ENCODE assay signal across 9 cellular contexts in the genomic region with DNA sequence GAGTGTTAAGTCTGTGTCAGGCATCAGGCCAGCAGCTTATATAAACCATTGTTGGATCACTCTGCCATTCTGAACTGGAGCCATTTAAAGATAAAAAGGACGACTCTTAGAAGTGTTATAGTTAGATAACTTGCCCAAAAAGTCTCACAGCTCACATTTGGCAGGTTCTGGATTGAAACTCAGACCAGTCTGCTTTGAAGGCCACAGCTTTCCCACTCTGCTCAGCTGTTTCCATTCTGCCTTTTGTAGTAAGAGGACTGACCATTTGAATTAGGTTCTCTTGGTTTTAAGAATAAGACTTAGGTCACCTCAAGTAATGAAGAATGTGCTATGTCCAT.
DNase-seq lines count a peak whose midpoint lies in the region; ATAC-seq and TF ChIP-seq lines count a peak whose summit lies in the region.
"Had no signal": no experiment of that assay in that cellular context is flagged by ENCODE, and none has a peak within 500 bp of the region (broad histone marks: within the 10 kb centered on the region; RNA-seq: fewer than 3 reads in every experiment).

No MANE protein-coding gene starts in this region.

- no peak for TF ChIP-seq CTCF in left ventricle myocardium inferior (IDR thresholded peaks at IDR 0.05; ENCODE audit: borderline replicate concordance)

- intact Hi-C loops in left ventricle myocardium inferior (cut with micrococcal nuclease) (no loop called here), Right ventricle myocardium superior (cut with DNase I) (no loop called here)

- peaks cover 21% of the 10 kb centered on the region for H3K4me1 ChIP-seq in left ventricle myocardium inferior

- no peaks in the 10 kb centered on the region for H3K36me3 ChIP-seq in left ventricle myocardium inferior

- H3K4me3 Mint-ChIP-seq in activated CD8-positive, alpha-beta T cell treated with anti-CD3 and anti-CD28 coated beads, Interleukin-2, amount 10 ng/mL, durations not matched to agents 7 days and 5 days, result peak overlapping the region; percentile 73
- H3K4me3 Mint-ChIP-seq in memory B cell, result peak overlapping the region; percentile 24
- H3K4me3 Mint-ChIP-seq: brain had no signal

- no peaks in the 10 kb centered on the region for H3K9me3 ChIP-seq in left ventricle myocardium inferior (replicated peaks)

- peaks cover 65% of the 10 kb centered on the region for H3K4me1 Mint-ChIP-seq in activated CD8-positive, alpha-beta T cell treated with anti-CD3 and anti-CD28 coated beads, Interleukin-2, amount 10 ng/mL, durations not matched to agents 7 days and 5 days (ENCODE audit: low read depth)
- H3K4me1 Mint-ChIP-seq in memory B cell, result peaks cover 38% of the 10 kb centered on the region

- DNase-seq in left ventricle myocardium inferior (no peak), Right ventricle myocardium superior (no peak), memory B cell (ENCODE audit: low spot score in 2 of 2) (no peak), amygdala (lab: John Stamatoyannopoulos, UW) (no peak), GM19238 (ENCODE audit: insufficient read length, low spot score) (no peak)
- no peak for DNase-seq in activated CD8-positive, alpha-beta T cell treated with anti-CD3 and anti-CD28 coated beads, Interleukin-2, amount 10 ng/mL, durations not matched to agents 7 days and 5 days
- no peak for DNase-seq in activated effector memory CD4-positive, alpha-beta T cell treated with Interleukin-2 at 50 U/mL for 16 hours

- H3K27me3 ChIP-seq in left ventricle myocardium inferior (ENCODE audit: low read depth), result no peaks in the 10 kb centered on the region

- H3K9me3 Mint-ChIP-seq in activated CD8-positive, alpha-beta T cell treated with anti-CD3 and anti-CD28 coated beads, Interleukin-2, amount 10 ng/mL, durations not matched to agents 7 days and 5 days (ENCODE audit: insufficient read depth), result peaks cover 5% of the 10 kb centered on the region
- no peaks in the 10 kb centered on the region for H3K9me3 Mint-ChIP-seq in memory B cell

- POLR2A ChIA-PET in activated CD8-positive, alpha-beta T cell treated with anti-CD3 and anti-CD28 coated beads, Interleukin-2, amount 10 ng/mL, durations not matched to agents 7 days and 5 days (lab: Charles Lee), result interaction anchor here (0.7 to 3.3 kb wide), 14 partner anchors 9 to 1008 kb away, joined by 3 to 22 read pairs (median 4); a partner anchor contains a TSS

- ATAC-seq in Right ventricle myocardium superior (ENCODE audit: poor library complexity) (no peak), memory B cell (ENCODE audit: low read depth) (no peak), GM21619 (IDR thresholded peaks at IDR 0.05; ENCODE audit: unreplicated experiment) (no peak)
- no peak for ATAC-seq in activated CD8-positive, alpha-beta T cell treated with anti-CD3 and anti-CD28 coated beads, Interleukin-2, amount 10 ng/mL, durations not matched to agents 7 days and 5 days

- H3K36me3 Mint-ChIP-seq in activated CD8-positive, alpha-beta T cell treated with anti-CD3 and anti-CD28 coated beads, Interleukin-2, amount 10 ng/mL, durations not matched to agents 7 days and 5 days (ENCODE audit: low read depth), result peaks cover 7% of the 10 kb centered on the region
- no peaks in the 10 kb centered on the region for H3K36me3 Mint-ChIP-seq in memory B cell
- H3K36me3 Mint-ChIP-seq: brain had no signal

- H3K4me3 ChIP-seq in left ventricle myocardium inferior, result no peak overlapping the region

- H3K27me3 Mint-ChIP-seq in activated CD8-positive, alpha-beta T cell treated with anti-CD3 and anti-CD28 coated beads, Interleukin-2, amount 10 ng/mL, durations not matched to agents 7 days and 5 days (ENCODE audit: low read depth), result no peaks in the 10 kb centered on the region
- no peaks in the 10 kb centered on the region for H3K27me3 Mint-ChIP-seq in memory B cell

- CTCF ChIA-PET in activated CD8-positive, alpha-beta T cell treated with anti-CD3 and anti-CD28 coated beads, Interleukin-2, amount 10 ng/mL, durations not matched to agents 7 days and 5 days (lab: Charles Lee), result interaction anchor here (0.7 to 2.4 kb wide), 11 partner anchors 20 to 120 kb away, joined by 3 to 13 read pairs (median 4); no protein-coding TSS in a partner anchor

- H3K27ac ChIP-seq in left ventricle myocardium inferior (replicated peaks), result peak overlapping the region; percentile 36

- peak overlapping the region; percentile 88 for H3K27ac Mint-ChIP-seq in activated CD8-positive, alpha-beta T cell treated with anti-CD3 and anti-CD28 coated beads, Interleukin-2, amount 10 ng/mL, durations not matched to agents 7 days and 5 days
- peak overlapping the region; percentile 72 for H3K27ac Mint-ChIP-seq in memory B cell
